Comparison of ENCODE assay signal across 9 cellular contexts in genomic region chr2:196601430-196602306, GRCh38. TPM values are rescaled to one million over a fixed set of nuclear protein-coding genes. Genes with fewer than 3 reads are reported as not detected.
A peak's percentile ranks its signal among the peaks of the same experiment; 100 is the strongest.
DNase-seq lines count a peak whose midpoint lies in the region; FAIRE-seq and TF ChIP-seq lines count a peak whose summit lies in the region.
"Had no signal": no experiment of that assay in that cellular context is flagged by ENCODE, and none has a peak within 500 bp of the region (broad histone marks: within the 10 kb centered on the region; RNA-seq: fewer than 3 reads in every experiment).

No MANE protein-coding gene starts in this region.

- H3K4me1 Mint-ChIP-seq in nephron progenitor cell = peaks cover 10% of the 10 kb centered on the region

- peak overlapping the region; percentile 72 for H3K27ac Mint-ChIP-seq in nephron progenitor cell

- no peak overlapping the region for H3K4me3 Mint-ChIP-seq in nephron progenitor cell

- H3K27me3 ChIP-seq in esophagus squamous epithelium = no peaks in the 10 kb centered on the region

- no peak overlapping the region for H3K27ac ChIP-seq in esophagus squamous epithelium
- H3K27ac ChIP-seq: HL-60 had no signal

- intact Hi-C loops in esophagus squamous epithelium (cut with DNase I) = no loop called here

- no peaks in the 10 kb centered on the region for H3K9me3 ChIP-seq in esophagus squamous epithelium

- FAIRE-seq in frontal cortex (lab: Jason Lieb, UNC) = no peak

- no peak for TF ChIP-seq POLR2A in esophagus squamous epithelium (IDR thresholded peaks at IDR 0.05)

- no peaks in the 10 kb centered on the region for H3K9me3 Mint-ChIP-seq in nephron progenitor cell

- TF ChIP-seq CTCF in nephron progenitor cell (IDR thresholded peaks at IDR 0.05) (no peak), esophagus squamous epithelium (IDR thresholded peaks at IDR 0.05) (no peak)

- H3K4me3 ChIP-seq in esophagus squamous epithelium = no peak overlapping the region

- DNase-seq in DMS 273 (lab: John Stamatoyannopoulos, UW; ENCODE audit: unreplicated experiment) = peak; percentile 79
- DNase-seq in NCI-H226 = peak; percentile 39
- DNase-seq in dermis microvascular lymphatic vessel endothelial cell (ENCODE audit: low read depth in 2 of 2) = peak; percentile 94 to 99
- DNase-seq in nephron progenitor cell = no peak
- DNase-seq in esophagus squamous epithelium (lab: John Stamatoyannopoulos, UW) = no peak
- DNase-seq in stimulated activated CD4-positive, alpha-beta T cell treated with anti-CD3 and anti-CD28 coated beads, Interleukin-1b, Interleukin-23, amount 100 ng/mL, for 48 hours = no peak
- no peak for DNase-seq in frontal cortex (ENCODE audit: low spot score in 2 of 2)
- no peak for DNase-seq in activated CD4-positive, CD25-positive, alpha-beta regulatory T cell treated with anti-CD3 and anti-CD28 coated beads, Interleukin-2, amount 50 U/mL, for 72 hours

- H3K4me1 ChIP-seq in esophagus squamous epithelium = peaks cover 0 to 6% (median 0%) of the 10 kb centered on the region in 3 donors

- H3K36me3 ChIP-seq in esophagus squamous epithelium = no peaks in the 10 kb centered on the region

- peaks cover 11% of the 10 kb centered on the region for H3K27me3 Mint-ChIP-seq in nephron progenitor cell (ENCODE audit: low read depth, poor library complexity)

- no peaks in the 10 kb centered on the region for H3K36me3 Mint-ChIP-seq in nephron progenitor cell (ENCODE audit: low read depth)

- 52 to 64% methylated on average over 8 to 12 of the region's 13 CpGs for WGBS in esophagus squamous epithelium, 2 donors

RNA-seq across cellular contexts. Expression of gene HECW2, which starts 8.3 kb away (rescaled TPM):
- total RNA-seq in dermis microvascular lymphatic vessel endothelial cell (40.3 and 55.6 TPM in 2 replicates), esophagus squamous epithelium (10 to 100 TPM in 1 of 4 donors, 1 to 10 TPM in 3; 1.0 to 13.7 (median 4.8) TPM), frontal cortex (42.4 TPM)

RNA-seq across cellular contexts. Expression of gene CCDC150, which starts 37.8 kb away (rescaled TPM):
- 4.4 and 5.5 TPM in 2 replicates for total RNA-seq in dermis microvascular lymphatic vessel endothelial cell
- 10 to 100 TPM in 1 of 4 donors, 1 to 10 TPM in 3; 2.4 to 10.1 (median 4.9) TPM for total RNA-seq in esophagus squamous epithelium
- total RNA-seq in frontal cortex = 4.5 TPM

Comparison
In these comparisons a context has a peak if more than half of its experiments do, and no peak if none do; other contexts are left out.
1. DNase-seq: peak in DMS 273 (single experiment), NCI-H226 (single experiment) and dermis microvascular lymphatic vessel endothelial cell (2 of 2); none in nephron progenitor cell (single experiment), esophagus squamous epithelium (single experiment), stimulated activated CD4-positive, alpha-beta T cell treated with anti-CD3 and anti-CD28 coated beads, Interleukin-1b, Interleukin-23, amount 100 ng/mL, for 48 hours (single experiment), frontal cortex (0 of 2) and activated CD4-positive, CD25-positive, alpha-beta regulatory T cell treated with anti-CD3 and anti-CD28 coated beads, Interleukin-2, amount 50 U/mL, for 72 hours (single experiment).